10 cellular contexts compared by ENCODE assay signal in the genomic region with DNA sequence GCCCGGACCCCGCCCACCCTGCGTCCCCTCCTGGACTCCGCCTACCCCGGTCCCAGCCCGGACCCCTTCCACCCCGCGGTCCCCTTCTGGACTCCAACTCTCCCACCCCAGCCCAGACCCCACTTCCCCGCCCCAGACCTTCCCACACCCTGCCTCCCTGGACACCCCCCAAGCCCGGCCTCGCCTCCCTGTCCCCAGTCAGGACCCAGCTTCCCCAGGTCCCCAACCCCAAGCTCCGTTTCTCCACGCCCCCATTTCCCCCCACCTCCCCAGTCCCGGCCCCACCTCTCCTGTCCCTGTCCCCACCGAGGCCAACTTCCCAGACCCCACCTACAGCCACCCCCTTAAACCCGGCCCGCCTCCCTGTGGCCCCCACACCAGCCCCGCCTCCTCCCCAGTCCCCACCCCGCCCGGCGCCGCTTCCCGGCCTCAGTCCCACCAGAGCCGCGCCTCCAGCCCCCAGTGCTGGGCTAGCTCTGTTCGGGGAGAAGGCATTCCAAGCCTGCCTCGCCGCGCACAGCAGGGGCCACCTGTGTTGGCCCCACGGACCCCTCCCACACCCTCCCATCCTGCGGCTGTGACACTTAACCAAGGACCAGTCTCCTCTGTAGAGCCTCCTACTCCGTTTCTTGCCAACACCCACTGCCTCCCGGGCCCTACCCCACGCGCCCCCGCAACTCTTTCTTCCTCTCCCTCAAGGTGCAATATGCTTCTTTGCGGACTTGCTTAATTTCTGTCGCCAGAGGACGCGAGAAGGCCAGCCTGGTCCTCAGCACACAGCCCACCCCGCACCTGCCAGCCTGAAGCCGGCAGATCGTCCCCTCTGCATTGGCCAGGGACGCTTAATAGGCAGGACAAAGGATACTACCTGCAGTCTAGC. TPM values are rescaled to one million over a fixed set of nuclear protein-coding genes. Genes with fewer than 3 reads are reported as not detected.
A peak's percentile ranks its signal among the peaks of the same experiment; 100 is the strongest.
DNase-seq lines count a peak whose midpoint lies in the region; ATAC-seq and TF ChIP-seq lines count a peak whose summit lies in the region.
"Had no signal": no experiment of that assay in that cellular context is flagged by ENCODE, and none has a peak within 500 bp of the region (broad histone marks: within the 10 kb centered on the region; RNA-seq: fewer than 3 reads in every experiment).

No MANE protein-coding gene starts in this region.

- peak overlapping the region; percentile 67 to 94 (median 84) for H3K27ac ChIP-seq in sigmoid colon

- 3 to 9% methylated on average over 43 to 44 of the region's 44 CpGs for WGBS in sigmoid colon, 2 donors

- no peak for TF ChIP-seq CTCF in sigmoid colon (IDR thresholded peaks at IDR 0.05)

- TF ChIP-seq EP300 in sigmoid colon (IDR thresholded peaks at IDR 0.05): no peak

- H3K4me1 Mint-ChIP-seq in activated T-helper 1 cell treated with anti-CD3 and anti-CD28 coated beads, Interleukin-12 subunit alpha, Interleukin-12 subunit beta, Interleukin-2, Interleukin-4 antibody, amounts not matched to agents 30 ng/mL and 10 ng/mL and 1 ng/mL, durations not matched to agents 14 hours and 24 hours and 36 hours (ENCODE audit: low read depth): peaks cover 12% of the 10 kb centered on the region

- H3K4me1 ChIP-seq in iPS-15b (ENCODE audit: control insufficient read depth, insufficient read depth, low read length) (no peaks in the 10 kb centered on the region), sigmoid colon (peaks cover 0 to 35% (median 28%) of the 10 kb centered on the region in 4 donors)

- no peaks in the 10 kb centered on the region for H3K36me3 ChIP-seq in H7 (replicated peaks; ENCODE audit: control insufficient read depth, insufficient read depth, low read length)
- no peaks in the 10 kb centered on the region for H3K36me3 ChIP-seq in iPS-15b (ENCODE audit: control insufficient read depth, insufficient read depth, low read length)
- H3K36me3 ChIP-seq in sigmoid colon: no peaks in the 10 kb centered on the region

- TF ChIP-seq POLR2A in sigmoid colon (IDR thresholded peaks at IDR 0.05): no peak

- H3K9me3 Mint-ChIP-seq in activated T-helper 1 cell treated with anti-CD3 and anti-CD28 coated beads, Interleukin-12 subunit alpha, Interleukin-12 subunit beta, Interleukin-2, Interleukin-4 antibody, amounts not matched to agents 30 ng/mL and 10 ng/mL and 1 ng/mL, durations not matched to agents 14 hours and 24 hours and 36 hours: no peaks in the 10 kb centered on the region

- peaks cover 62% of the 10 kb centered on the region for H3K27me3 Mint-ChIP-seq in activated T-helper 1 cell treated with anti-CD3 and anti-CD28 coated beads, Interleukin-12 subunit alpha, Interleukin-12 subunit beta, Interleukin-2, Interleukin-4 antibody, amounts not matched to agents 30 ng/mL and 10 ng/mL and 1 ng/mL, durations not matched to agents 14 hours and 24 hours and 36 hours (ENCODE audit: insufficient read depth)

- H3K4me3 ChIP-seq in H7 (ENCODE audit: insufficient read depth, low read depth, low read length) (peak overlapping the region; percentile 53), iPS-15b (ENCODE audit: low read depth, low read length) (peak overlapping the region; percentile 53), sigmoid colon (peak overlapping the region; percentile 43 to 97 (median 83))

- H3K9ac ChIP-seq in iPS-15b (ENCODE audit: low read depth, low read length): no peak overlapping the region

- H3K4me3 Mint-ChIP-seq in activated T-helper 1 cell treated with anti-CD3 and anti-CD28 coated beads, Interleukin-12 subunit alpha, Interleukin-12 subunit beta, Interleukin-2, Interleukin-4 antibody, amounts not matched to agents 30 ng/mL and 10 ng/mL and 1 ng/mL, durations not matched to agents 14 hours and 24 hours and 36 hours: peak overlapping the region; percentile 57

- H3K9me3 ChIP-seq in iPS-15b (ENCODE audit: control insufficient read depth, insufficient read depth, low read length): no peaks in the 10 kb centered on the region
- H3K9me3 ChIP-seq in sigmoid colon: no peaks in the 10 kb centered on the region

- intact Hi-C loops in activated T-helper 1 cell treated with anti-CD3 and anti-CD28 coated beads, Interleukin-12 subunit alpha, Interleukin-12 subunit beta, Interleukin-2, Interleukin-4 antibody, amounts not matched to agents 30 ng/mL and 10 ng/mL and 1 ng/mL, durations not matched to agents 14 hours and 24 hours and 36 hours (cut with micrococcal nuclease): loop anchor here (10.0 kb wide), 1 partner anchor 367 kb away; no protein-coding TSS in a partner anchor
- intact Hi-C loops in sigmoid colon (cut with DNase I): loop anchor here (5.0 kb wide), 2 partner anchors 125 to 140 kb away; no protein-coding TSS in a partner anchor

- ATAC-seq in GM21381 (IDR thresholded peaks at IDR 0.05; ENCODE audit: unreplicated experiment) (no peak), HG02610 (IDR thresholded peaks at IDR 0.05; ENCODE audit: unreplicated experiment) (no peak)

- no peak overlapping the region for H3K27ac Mint-ChIP-seq in activated T-helper 1 cell treated with anti-CD3 and anti-CD28 coated beads, Interleukin-12 subunit alpha, Interleukin-12 subunit beta, Interleukin-2, Interleukin-4 antibody, amounts not matched to agents 30 ng/mL and 10 ng/mL and 1 ng/mL, durations not matched to agents 14 hours and 24 hours and 36 hours

- H3K27me3 ChIP-seq in H7 (ENCODE audit: control insufficient read depth, insufficient read depth, low read length) (peaks cover 23% of the 10 kb centered on the region), iPS-15b (ENCODE audit: control insufficient read depth, insufficient read depth, low read length) (peaks cover 45% of the 10 kb centered on the region), sigmoid colon (no peaks in the 10 kb centered on the region)

- H3K36me3 Mint-ChIP-seq in activated T-helper 1 cell treated with anti-CD3 and anti-CD28 coated beads, Interleukin-12 subunit alpha, Interleukin-12 subunit beta, Interleukin-2, Interleukin-4 antibody, amounts not matched to agents 30 ng/mL and 10 ng/mL and 1 ng/mL, durations not matched to agents 14 hours and 24 hours and 36 hours (ENCODE audit: low read depth): no peaks in the 10 kb centered on the region

- DNase-seq in H7 (peak; percentile 81), sigmoid colon (peak; percentile 75), COR-L47 (lab: John Stamatoyannopoulos, UW) (no peak), pons (ENCODE audit: low spot score) (no peak)
- no peak for DNase-seq in activated T-helper 1 cell treated with anti-CD3 and anti-CD28 coated beads, Interleukin-12 subunit alpha, Interleukin-12 subunit beta, Interleukin-2, Interleukin-4 antibody, amounts not matched to agents 30 ng/mL and 10 ng/mL and 1 ng/mL, durations not matched to agents 14 hours and 24 hours and 36 hours (ENCODE audit: low spot score)

RNA-seq across cellular contexts. Expression of gene ITIH5, which starts 0.7 kb away (rescaled TPM):
- 0.67 and 1.9 TPM in 2 replicates for total RNA-seq in H7 (2014; rRNA removed; shearing (Covaris generic))
- total RNA-seq in activated T-helper 1 cell treated with anti-CD3 and anti-CD28 coated beads, Interleukin-12 subunit alpha, Interleukin-12 subunit beta, Interleukin-2, Interleukin-4 antibody, amounts not matched to agents 30 ng/mL and 10 ng/mL and 1 ng/mL, durations not matched to agents 14 hours and 24 hours and 36 hours: not detected in 2 replicates
- total RNA-seq in sigmoid colon: 100 to 1,000 TPM in 3 of 4 donors, 10 to 100 TPM in 1; 48.2 to 126 (median 108) TPM
- 10 to 100 TPM in 1 of 3 donors, 1 to 10 TPM in 1, under 1 TPM in 1; 0.60 to 13.3 (median 1.6) TPM for polyA plus RNA-seq in sigmoid colon
- total RNA-seq: bronchial epithelial cell, LHCN-M2 had no signal

RNA-seq across cellular contexts. Expression of gene ITIH2, which starts 35.6 kb away (rescaled TPM):
- total RNA-seq in H7 (2014; rRNA removed; shearing (Covaris generic)): not detected in 2 replicates
- total RNA-seq in activated T-helper 1 cell treated with anti-CD3 and anti-CD28 coated beads, Interleukin-12 subunit alpha, Interleukin-12 subunit beta, Interleukin-2, Interleukin-4 antibody, amounts not matched to agents 30 ng/mL and 10 ng/mL and 1 ng/mL, durations not matched to agents 14 hours and 24 hours and 36 hours: not detected in 2 replicates
- not detected for total RNA-seq in sigmoid colon
- polyA plus RNA-seq in sigmoid colon: not detected
- total RNA-seq: bronchial epithelial cell, LHCN-M2 had no signal

Comparison
In these comparisons a context has a peak if more than half of its experiments do, and no peak if none do; other contexts are left out.
1. DNase-seq: peak in H7 (single experiment) and sigmoid colon (single experiment); none in activated T-helper 1 cell treated with anti-CD3 and anti-CD28 coated beads, Interleukin-12 subunit alpha, Interleukin-12 subunit beta, Interleukin-2, Interleukin-4 antibody, amounts not matched to agents 30 ng/mL and 10 ng/mL and 1 ng/mL, durations not matched to agents 14 hours and 24 hours and 36 hours (single experiment), COR-L47 (single experiment) and pons (single experiment).
2. RNA of gene ITIH5, which starts 0.7 kb away (total RNA-seq): 48.2 to 126 TPM in sigmoid colon; 0.67 to 1.9 TPM in H7 and not detected in activated T-helper 1 cell treated with anti-CD3 and anti-CD28 coated beads, Interleukin-12 subunit alpha, Interleukin-12 subunit beta, Interleukin-2, Interleukin-4 antibody, amounts not matched to agents 30 ng/mL and 10 ng/mL and 1 ng/mL, durations not matched to agents 14 hours and 24 hours and 36 hours; every median in the first group is over 10 times any median in the second.
3. Peak in every context shown above with its lines, with median percentiles within 50 percentile points of each other: H3K4me3 ChIP-seq.